16 cellular contexts compared by ENCODE assay signal in genomic region chr9:114741521-114741920, GRCh38. TPM values are rescaled to one million over a fixed set of nuclear protein-coding genes. Genes with fewer than 3 reads are reported as not detected.
"Had no signal": no experiment of that assay in that cellular context is flagged by ENCODE, and none has a peak within 500 bp of the region (broad histone marks: within the 10 kb centered on the region; RNA-seq: fewer than 3 reads in every experiment).

No MANE protein-coding gene starts in this region.

RNA-seq across cellular contexts. Expression of gene TEX48, which starts 59.5 kb away (rescaled TPM):
- total RNA-seq: gastrocnemius medialis, heart right ventricle, left lobe of liver, lower leg skin, mammary epithelial cell, mesenteric fat pad, mononuclear cell, omental fat pad, psoas muscle, right lobe of liver, skeletal muscle tissue, spleen, temporal lobe, upper lobe of left lung, uterus had no signal
- polyA plus RNA-seq: heart right ventricle; mammary epithelial cell; naive thymus-derived CD4-positive, alpha-beta T cell; psoas muscle; spleen had no signal
